In the genomic region with DNA sequence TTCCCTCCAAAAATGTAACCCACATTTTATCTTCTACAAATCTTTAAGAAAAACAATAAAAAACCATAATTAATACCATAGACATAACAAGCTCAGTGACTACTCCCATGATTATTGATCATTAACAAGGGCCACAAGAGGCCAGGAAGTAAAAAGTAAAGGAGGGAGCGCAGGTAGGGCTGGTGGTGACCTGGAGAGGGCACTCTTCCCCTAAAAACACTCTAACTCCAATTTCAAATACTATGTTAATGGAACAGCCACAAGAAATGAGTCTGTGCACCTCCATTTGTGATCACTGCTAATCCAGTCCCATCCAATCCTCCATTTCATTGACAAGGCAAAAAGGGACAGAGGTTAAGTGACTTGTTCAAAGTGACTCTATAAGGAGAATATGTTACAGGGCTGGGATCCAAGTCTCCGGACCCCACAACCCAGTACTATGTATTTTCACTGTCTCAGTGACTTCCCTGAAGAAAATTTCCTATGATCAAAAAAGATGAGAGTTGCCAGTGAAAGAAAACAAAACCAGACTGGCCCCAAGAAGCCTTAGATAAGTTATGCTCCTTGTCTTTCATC, we compare ENCODE assay signal across 1 cellular context.
TF ChIP-seq lines count a peak whose summit lies in the region.

No MANE protein-coding gene starts in this region.

TF ChIP-seq in WTC11, 78 proteins besides CTCF, POLR2A, EP300 and RAD21 (continued from another document):
- TF ChIP-seq, protein P1, sequence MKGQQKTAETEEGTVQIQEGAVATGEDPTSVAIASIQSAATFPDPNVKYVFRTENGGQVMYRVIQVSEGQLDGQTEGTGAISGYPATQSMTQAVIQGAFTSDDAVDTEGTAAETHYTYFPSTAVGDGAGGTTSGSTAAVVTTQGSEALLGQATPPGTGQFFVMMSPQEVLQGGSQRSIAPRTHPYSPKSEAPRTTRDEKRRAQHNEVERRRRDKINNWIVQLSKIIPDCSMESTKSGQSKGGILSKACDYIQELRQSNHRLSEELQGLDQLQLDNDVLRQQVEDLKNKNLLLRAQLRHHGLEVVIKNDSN (CRISPR knock-in tag; IDR thresholded peaks at IDR 0.05) = no peak
- no peak for TF ChIP-seq JUN (CRISPR knock-in tag; IDR thresholded peaks at IDR 0.05)
- no peak for TF ChIP-seq NFATC4 (CRISPR knock-in tag; IDR thresholded peaks at IDR 0.05)
- TF ChIP-seq, protein P2, sequence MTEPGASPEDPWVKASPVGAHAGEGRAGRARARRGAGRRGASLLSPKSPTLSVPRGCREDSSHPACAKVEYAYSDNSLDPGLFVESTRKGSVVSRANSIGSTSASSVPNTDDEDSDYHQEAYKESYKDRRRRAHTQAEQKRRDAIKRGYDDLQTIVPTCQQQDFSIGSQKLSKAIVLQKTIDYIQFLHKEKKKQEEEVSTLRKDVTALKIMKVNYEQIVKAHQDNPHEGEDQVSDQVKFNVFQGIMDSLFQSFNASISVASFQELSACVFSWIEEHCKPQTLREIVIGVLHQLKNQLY (CRISPR knock-in tag; IDR thresholded peaks at IDR 0.05) = no peak
